22 cellular contexts compared by ENCODE assay signal in genomic region chr7:70670288-70670687, GRCh38.
DNase-seq lines count a peak whose midpoint lies in the region; ATAC-seq and TF ChIP-seq lines count a peak whose summit lies in the region.
"Had no signal": no experiment of that assay in that cellular context is flagged by ENCODE, and none has a peak within 500 bp of the region (broad histone marks: within the 10 kb centered on the region; RNA-seq: fewer than 3 reads in every experiment).

No MANE protein-coding gene starts in this region.

- no peaks in the 10 kb centered on the region for H3K27me3 ChIP-seq in CD4-positive, alpha-beta T cell (ENCODE audit: control insufficient read depth, insufficient read depth, low read length)
- no peaks in the 10 kb centered on the region for H3K27me3 ChIP-seq in CD8-positive, alpha-beta T cell (ENCODE audit: insufficient read depth, low read length)
- H3K27me3 ChIP-seq in lower lobe of right lung (ENCODE audit: low read depth), result no peaks in the 10 kb centered on the region
- H3K27me3 ChIP-seq: BLaER1 treated with 17β-estradiol and CSF1 and Interleukin-3, amounts not matched to agents 10 nM and 100 nM; Peyer's patch; SJCRH30 had no signal

- CTCF ChIA-PET in CD4-positive, alpha-beta T cell (lab: Charles Lee), result no interaction called here
- CTCF ChIA-PET in CD8-positive, alpha-beta T cell (lab: Charles Lee), result interaction anchor here (1.2 kb wide), 1 partner anchor 22 kb away, joined by 4 read pairs; no protein-coding TSS in a partner anchor
- CTCF ChIA-PET in activated CD8-positive, alpha-beta T cell treated with anti-CD3 and anti-CD28 coated beads for 36 hours (lab: Charles Lee), result no interaction called here

- DNase-seq in CD4-positive, alpha-beta T cell, result no peak
- no peak for DNase-seq in CD8-positive, alpha-beta T cell
- no peak for DNase-seq in activated CD8-positive, alpha-beta T cell treated with anti-CD3 and anti-CD28 coated beads for 36 hours
- no peak for DNase-seq in immature natural killer cell
- DNase-seq in naive thymus-derived CD8-positive, alpha-beta T cell, result no peak
- no peak for DNase-seq in lower lobe of right lung
- DNase-seq: GM23248, H9, HFFc6, KG1, NCI-H1694, NCI-H2081, NCI-H2171 treated with DMSO at 0.1 percent for 48 hours, NCI-H524 treated with DMSO at 0.1 percent for 48 hours, NCI-H82, SJCRH30 had no signal

- no peak overlapping the region for H3K27ac ChIP-seq in CD4-positive, alpha-beta T cell (ENCODE audit: low read depth, low read length)
- H3K27ac ChIP-seq in CD8-positive, alpha-beta T cell (ENCODE audit: low read depth, low read length), result no peak overlapping the region
- H3K27ac ChIP-seq in lower lobe of right lung, result no peak overlapping the region
- H3K27ac ChIP-seq: BLaER1 treated with 17β-estradiol and CSF1 and Interleukin-3, amounts not matched to agents 10 nM and 100 nM; GM23248; HL-60; Peyer's patch; SJCRH30 had no signal

- ATAC-seq in CD4-positive, alpha-beta T cell (ENCODE audit: poor library complexity), result no peak
- peak; percentile 26 for ATAC-seq in CD8-positive, alpha-beta T cell
- peak; percentile 34 for ATAC-seq in activated CD8-positive, alpha-beta T cell treated with anti-CD3 and anti-CD28 coated beads for 36 hours
- ATAC-seq in GM18511 (IDR thresholded peaks at IDR 0.05; ENCODE audit: unreplicated experiment) (no peak), lower lobe of right lung (no peak), GM19397 (IDR thresholded peaks at IDR 0.05; ENCODE audit: unreplicated experiment) (no peak)
- no peak for ATAC-seq in naive thymus-derived CD8-positive, alpha-beta T cell
- ATAC-seq: GM12878 had no signal

- H3K9me3 Mint-ChIP-seq in CD4-positive, alpha-beta T cell, result no peaks in the 10 kb centered on the region
- H3K9me3 Mint-ChIP-seq in CD8-positive, alpha-beta T cell, result no peaks in the 10 kb centered on the region
- no peaks in the 10 kb centered on the region for H3K9me3 Mint-ChIP-seq in activated CD8-positive, alpha-beta T cell treated with anti-CD3 and anti-CD28 coated beads for 36 hours
- no peaks in the 10 kb centered on the region for H3K9me3 Mint-ChIP-seq in immature natural killer cell
- H3K9me3 Mint-ChIP-seq in naive thymus-derived CD8-positive, alpha-beta T cell, result no peaks in the 10 kb centered on the region
- H3K9me3 Mint-ChIP-seq: H9 had no signal

- H3K4me3 Mint-ChIP-seq in CD4-positive, alpha-beta T cell, result no peak overlapping the region
- peak overlapping the region; percentile 17 for H3K4me3 Mint-ChIP-seq in CD8-positive, alpha-beta T cell
- no peak overlapping the region for H3K4me3 Mint-ChIP-seq in activated CD8-positive, alpha-beta T cell treated with anti-CD3 and anti-CD28 coated beads for 36 hours
- peak overlapping the region; percentile 65 to 87 (median 76) for H3K4me3 Mint-ChIP-seq in immature natural killer cell
- peak overlapping the region in 3 of 10 donors; percentile 11 to 70 (median 15) for H3K4me3 Mint-ChIP-seq in naive thymus-derived CD8-positive, alpha-beta T cell
- H3K4me3 Mint-ChIP-seq: H9, HFFc6 had no signal

- H3K9me3 ChIP-seq in CD4-positive, alpha-beta T cell (ENCODE audit: control insufficient read depth, low read length), result no peaks in the 10 kb centered on the region
- H3K9me3 ChIP-seq in CD8-positive, alpha-beta T cell (ENCODE audit: low read length), result no peaks in the 10 kb centered on the region
- no peaks in the 10 kb centered on the region for H3K9me3 ChIP-seq in lower lobe of right lung
- H3K9me3 ChIP-seq: BLaER1 treated with 17β-estradiol and CSF1 and Interleukin-3, amounts not matched to agents 10 nM and 100 nM; Peyer's patch; SJCRH30 had no signal

- no peak for TF ChIP-seq CTCF in CD4-positive, alpha-beta T cell (IDR thresholded peaks at IDR 0.05)
- TF ChIP-seq CTCF in CD8-positive, alpha-beta T cell (IDR thresholded peaks at IDR 0.05), result no peak
- TF ChIP-seq CTCF in activated CD8-positive, alpha-beta T cell treated with anti-CD3 and anti-CD28 coated beads for 36 hours (IDR thresholded peaks at IDR 0.05), result no peak
- TF ChIP-seq CTCF in lower lobe of right lung (IDR thresholded peaks at IDR 0.05), result no peak

- H3K4me1 Mint-ChIP-seq in CD4-positive, alpha-beta T cell (ENCODE audit: low read depth), result peaks cover 5% of the 10 kb centered on the region
- peaks cover 8% of the 10 kb centered on the region for H3K4me1 Mint-ChIP-seq in CD8-positive, alpha-beta T cell (ENCODE audit: low read depth)
- H3K4me1 Mint-ChIP-seq in activated CD8-positive, alpha-beta T cell treated with anti-CD3 and anti-CD28 coated beads for 36 hours (ENCODE audit: low read depth), result peaks cover 7% of the 10 kb centered on the region
- H3K4me1 Mint-ChIP-seq in immature natural killer cell, result peaks cover 60 to 65% of the 10 kb centered on the region in 2 donors
- H3K4me1 Mint-ChIP-seq in naive thymus-derived CD8-positive, alpha-beta T cell, result peaks cover 0 to 9% (median 4%) of the 10 kb centered on the region in 4 donors

- H3K36me3 Mint-ChIP-seq in CD4-positive, alpha-beta T cell (ENCODE audit: low read depth), result no peaks in the 10 kb centered on the region
- H3K36me3 Mint-ChIP-seq in CD8-positive, alpha-beta T cell, result no peaks in the 10 kb centered on the region
- no peaks in the 10 kb centered on the region for H3K36me3 Mint-ChIP-seq in activated CD8-positive, alpha-beta T cell treated with anti-CD3 and anti-CD28 coated beads for 36 hours (ENCODE audit: low read depth)
- peaks cover 0 to 4% (median 0%) of the 10 kb centered on the region in 3 donors for H3K36me3 Mint-ChIP-seq in immature natural killer cell
- H3K36me3 Mint-ChIP-seq in naive thymus-derived CD8-positive, alpha-beta T cell, result no peaks in the 10 kb centered on the region

- no peaks in the 10 kb centered on the region for H3K36me3 ChIP-seq in CD8-positive, alpha-beta T cell (ENCODE audit: insufficient read depth, low read length)
- no peaks in the 10 kb centered on the region for H3K36me3 ChIP-seq in lower lobe of right lung
- H3K36me3 ChIP-seq: Peyer's patch, SJCRH30 had no signal

- POLR2A ChIA-PET in CD4-positive, alpha-beta T cell (lab: Charles Lee), result no interaction called here
- POLR2A ChIA-PET in CD8-positive, alpha-beta T cell (lab: Charles Lee), result interaction anchor here (1.0 kb wide), 1 partner anchor 23 kb away, joined by 3 read pairs; no protein-coding TSS in a partner anchor
- POLR2A ChIA-PET in activated CD8-positive, alpha-beta T cell treated with anti-CD3 and anti-CD28 coated beads for 36 hours (lab: Charles Lee), result interaction anchor here (0.9 kb wide), 1 partner anchor 22 kb away, joined by 3 read pairs; no protein-coding TSS in a partner anchor
- POLR2A ChIA-PET in naive thymus-derived CD8-positive, alpha-beta T cell (lab: Charles Lee), result interaction anchor here (1.1 kb wide), 1 partner anchor 22 kb away, joined by 3 read pairs; no protein-coding TSS in a partner anchor

- no peaks in the 10 kb centered on the region for H3K27me3 Mint-ChIP-seq in CD4-positive, alpha-beta T cell
- H3K27me3 Mint-ChIP-seq in CD8-positive, alpha-beta T cell (ENCODE audit: low read depth), result no peaks in the 10 kb centered on the region
- H3K27me3 Mint-ChIP-seq in activated CD8-positive, alpha-beta T cell treated with anti-CD3 and anti-CD28 coated beads for 36 hours, result peaks cover 9% of the 10 kb centered on the region
- H3K27me3 Mint-ChIP-seq in immature natural killer cell (ENCODE audit: low read depth in 3 of 3), result peaks cover 0 to 2% (median 0%) of the 10 kb centered on the region in 3 donors
- H3K27me3 Mint-ChIP-seq in naive thymus-derived CD8-positive, alpha-beta T cell, result peaks cover 0 to 3% (median 0%) of the 10 kb centered on the region in 5 donors

- peak overlapping the region; percentile 7 for H3K27ac Mint-ChIP-seq in CD4-positive, alpha-beta T cell
- H3K27ac Mint-ChIP-seq in CD8-positive, alpha-beta T cell, result peak overlapping the region; percentile 68
- no peak overlapping the region for H3K27ac Mint-ChIP-seq in activated CD8-positive, alpha-beta T cell treated with anti-CD3 and anti-CD28 coated beads for 36 hours
- peak overlapping the region; percentile 83 to 98 (median 96) for H3K27ac Mint-ChIP-seq in immature natural killer cell
- peak overlapping the region in 3 of 10 donors; percentile 4 to 89 (median 57) for H3K27ac Mint-ChIP-seq in naive thymus-derived CD8-positive, alpha-beta T cell
- H3K27ac Mint-ChIP-seq: H9, HFFc6 had no signal

- H3K4me1 ChIP-seq in CD8-positive, alpha-beta T cell (ENCODE audit: insufficient read depth, low read length), result peaks cover 8% of the 10 kb centered on the region
- H3K4me1 ChIP-seq in lower lobe of right lung, result no peaks in the 10 kb centered on the region
- H3K4me1 ChIP-seq: Peyer's patch, SJCRH30 had no signal

- intact Hi-C loops in CD4-positive, alpha-beta T cell (cut with DNase I, micrococcal nuclease), result no loop called here
- intact Hi-C loops in CD8-positive, alpha-beta T cell (cut with DNase I, micrococcal nuclease), result no loop called here
- intact Hi-C loops in activated CD8-positive, alpha-beta T cell treated with anti-CD3 and anti-CD28 coated beads for 36 hours (cut with micrococcal nuclease), result no loop called here
- intact Hi-C loops in lower lobe of right lung (cut with DNase I), result no loop called here

- no peak overlapping the region for H3K4me3 ChIP-seq in CD8-positive, alpha-beta T cell (ENCODE audit: low read depth, low read length)
- H3K4me3 ChIP-seq in lower lobe of right lung, result no peak overlapping the region
- H3K4me3 ChIP-seq: BLaER1 treated with 17β-estradiol and CSF1 and Interleukin-3, amounts not matched to agents 10 nM and 100 nM; GM12878; GM23248; Peyer's patch; SJCRH30 had no signal

Comparison
In these comparisons a context has a peak if more than half of its experiments do, and no peak if none do; other contexts are left out.
1. ATAC-seq: peak in CD8-positive, alpha-beta T cell (single experiment) and activated CD8-positive, alpha-beta T cell treated with anti-CD3 and anti-CD28 coated beads for 36 hours (single experiment); none in CD4-positive, alpha-beta T cell (single experiment), GM18511 (single experiment), naive thymus-derived CD8-positive, alpha-beta T cell (0 of 2), lower lobe of right lung (0 of 2) and GM19397 (single experiment).
2. H3K4me3 Mint-ChIP-seq: peak in CD8-positive, alpha-beta T cell (single experiment) and immature natural killer cell (5 of 5); none in CD4-positive, alpha-beta T cell (single experiment) and activated CD8-positive, alpha-beta T cell treated with anti-CD3 and anti-CD28 coated beads for 36 hours (single experiment).